16 cellular contexts compared by ENCODE assay signal in genomic region chr13:99908129-99908805, GRCh38.
DNase-seq lines count a peak whose midpoint lies in the region; ATAC-seq, FAIRE-seq and TF ChIP-seq lines count a peak whose summit lies in the region.
"Had no signal": no experiment of that assay in that cellular context is flagged by ENCODE, and none has a peak within 500 bp of the region (broad histone marks: within the 10 kb centered on the region; RNA-seq: fewer than 3 reads in every experiment).

No MANE protein-coding gene starts in this region.

- no peak overlapping the region for H3K4me3 Mint-ChIP-seq in activated CD4-positive, alpha-beta T cell treated with anti-CD3 and anti-CD28 coated beads, Interleukin-2, amount 10 ng/mL, durations not matched to agents 7 days and 5 days
- H3K4me3 Mint-ChIP-seq: neural crest cell had no signal

- 38 to 41% methylated on average over 5 of the region's 5 CpGs for WGBS in pancreas, 2 donors
- 41% methylated on average over 5 of the region's 5 CpGs for WGBS in prostate gland

- H3K9me3 ChIP-seq in adipocyte (ENCODE audit: control insufficient read depth, low read length), result peaks cover 3% of the 10 kb centered on the region
- H3K9me3 ChIP-seq in pancreas, result no peaks in the 10 kb centered on the region
- H3K9me3 ChIP-seq in prostate gland, result no peaks in the 10 kb centered on the region
- H3K9me3 ChIP-seq: gastrocnemius medialis, spleen, tibial nerve had no signal

- intact Hi-C loops in pancreas (cut with DNase I) (no loop called here), prostate gland (cut with DNase I) (no loop called here)

- H3K27ac Mint-ChIP-seq in activated CD4-positive, alpha-beta T cell treated with anti-CD3 and anti-CD28 coated beads, Interleukin-2, amount 10 ng/mL, durations not matched to agents 7 days and 5 days, result no peak overlapping the region

- POLR2A ChIA-PET in activated CD4-positive, alpha-beta T cell treated with anti-CD3 and anti-CD28 coated beads, Interleukin-2, amount 10 ng/mL, durations not matched to agents 7 days and 5 days (lab: Charles Lee), result no interaction called here

- H3K9me3 Mint-ChIP-seq in activated CD4-positive, alpha-beta T cell treated with anti-CD3 and anti-CD28 coated beads, Interleukin-2, amount 10 ng/mL, durations not matched to agents 7 days and 5 days, result no peaks in the 10 kb centered on the region
- H3K9me3 Mint-ChIP-seq: neural crest cell had no signal

- DNase-seq in NCI-H2227 (lab: John Stamatoyannopoulos, UW; ENCODE audit: unreplicated experiment), result peak; percentile 33
- no peak for DNase-seq in NCI-H2227 treated with DMSO at 0.1 percent for 48 hours (lab: John Stamatoyannopoulos, UW)
- peak; percentile 92 for DNase-seq in NCI-H2081 treated with DMSO at 0.1 percent for 48 hours (lab: John Stamatoyannopoulos, UW)
- peak; percentile 30 for DNase-seq in adipocyte (ENCODE audit: low read depth)
- peak in 4 of 6 donors; percentile 64 to 81 (median 74) for DNase-seq in pancreas
- no peak for DNase-seq in prostate gland (ENCODE audit: low spot score)
- no peak for DNase-seq in iPS-NIHi7 (ENCODE audit: extremely low spot score)
- no peak for DNase-seq in activated CD4-positive, alpha-beta T cell treated with anti-CD3 and anti-CD28 coated beads, Interleukin-2, amount 10 ng/mL, durations not matched to agents 7 days and 5 days
- DNase-seq: gastrocnemius medialis, H7, spleen, T1000 had no signal

- ATAC-seq in pancreas, result peak; percentile 93 to 97 (median 95)
- ATAC-seq: gastrocnemius medialis had no signal

- H3K4me1 Mint-ChIP-seq in activated CD4-positive, alpha-beta T cell treated with anti-CD3 and anti-CD28 coated beads, Interleukin-2, amount 10 ng/mL, durations not matched to agents 7 days and 5 days, result peaks cover 25% of the 10 kb centered on the region

- no peaks in the 10 kb centered on the region for H3K36me3 ChIP-seq in adipocyte (ENCODE audit: control insufficient read depth, insufficient read depth, low read length, severe bottlenecking)
- no peaks in the 10 kb centered on the region for H3K36me3 ChIP-seq in pancreas
- no peaks in the 10 kb centered on the region for H3K36me3 ChIP-seq in prostate gland
- H3K36me3 ChIP-seq: gastrocnemius medialis, spleen, tibial nerve had no signal

- H3K4me3 ChIP-seq in adipocyte (ENCODE audit: low read length) (no peak overlapping the region), pancreas (no peak overlapping the region), prostate gland (no peak overlapping the region)
- H3K4me3 ChIP-seq: gastrocnemius medialis, spleen, tibial nerve had no signal

- peaks cover 30% of the 10 kb centered on the region for H3K27me3 Mint-ChIP-seq in activated CD4-positive, alpha-beta T cell treated with anti-CD3 and anti-CD28 coated beads, Interleukin-2, amount 10 ng/mL, durations not matched to agents 7 days and 5 days

- no peak for TF ChIP-seq CTCF in pancreas (IDR thresholded peaks at IDR 0.05)
- TF ChIP-seq CTCF in prostate gland (IDR thresholded peaks at IDR 0.05), result no peak

- no peak for FAIRE-seq in pancreas (lab: Jason Lieb, UNC)
- FAIRE-seq: A204.1, GM12892 had no signal

- H3K27me3 ChIP-seq in adipocyte (replicated peaks; ENCODE audit: control insufficient read depth, insufficient read depth, low read length), result peaks cover 54% of the 10 kb centered on the region
- no peaks in the 10 kb centered on the region for H3K27me3 ChIP-seq in pancreas
- H3K27me3 ChIP-seq in prostate gland (replicated peaks; ENCODE audit: insufficient read depth), result no peaks in the 10 kb centered on the region

- H3K36me3 Mint-ChIP-seq in activated CD4-positive, alpha-beta T cell treated with anti-CD3 and anti-CD28 coated beads, Interleukin-2, amount 10 ng/mL, durations not matched to agents 7 days and 5 days (ENCODE audit: low read depth), result peaks cover 4% of the 10 kb centered on the region

- H3K4me1 ChIP-seq in adipocyte (ENCODE audit: control insufficient read depth, insufficient read depth, low read length) (peaks cover 4% of the 10 kb centered on the region), pancreas (peaks cover 15 to 18% (median 17%) of the 10 kb centered on the region in 3 donors), prostate gland (replicated peaks) (no peaks in the 10 kb centered on the region)
- H3K4me1 ChIP-seq: gastrocnemius medialis, spleen, tibial nerve had no signal

- no peak for TF ChIP-seq POLR2A in prostate gland (IDR thresholded peaks at IDR 0.05)

- H3K27ac ChIP-seq in pancreas (peak overlapping the region in 2 of 4 donors; percentile 19 to 66), prostate gland (no peak overlapping the region)
- H3K27ac ChIP-seq: gastrocnemius medialis, spleen, tibial nerve had no signal

- CTCF ChIA-PET in activated CD4-positive, alpha-beta T cell treated with anti-CD3 and anti-CD28 coated beads, Interleukin-2, amount 10 ng/mL, durations not matched to agents 7 days and 5 days (lab: Charles Lee), result interaction anchor here (0.7 to 1.5 kb wide), 4 partner anchors 8 to 48 kb away, joined by 3 to 6 read pairs (median 5); no protein-coding TSS in a partner anchor

- no peak overlapping the region for H3K9ac ChIP-seq in adipocyte (ENCODE audit: low read length)

Comparison
In these comparisons a context has a peak if more than half of its experiments do, and no peak if none do; other contexts are left out.
1. DNase-seq: peak in NCI-H2227 (single experiment), NCI-H2081 treated with DMSO at 0.1 percent for 48 hours (single experiment), adipocyte (single experiment) and pancreas (4 of 6); none in NCI-H2227 treated with DMSO at 0.1 percent for 48 hours (single experiment), prostate gland (single experiment), iPS-NIHi7 (single experiment) and activated CD4-positive, alpha-beta T cell treated with anti-CD3 and anti-CD28 coated beads, Interleukin-2, amount 10 ng/mL, durations not matched to agents 7 days and 5 days (single experiment).